1 cellular context compared by ENCODE assay signal in the genomic region with DNA sequence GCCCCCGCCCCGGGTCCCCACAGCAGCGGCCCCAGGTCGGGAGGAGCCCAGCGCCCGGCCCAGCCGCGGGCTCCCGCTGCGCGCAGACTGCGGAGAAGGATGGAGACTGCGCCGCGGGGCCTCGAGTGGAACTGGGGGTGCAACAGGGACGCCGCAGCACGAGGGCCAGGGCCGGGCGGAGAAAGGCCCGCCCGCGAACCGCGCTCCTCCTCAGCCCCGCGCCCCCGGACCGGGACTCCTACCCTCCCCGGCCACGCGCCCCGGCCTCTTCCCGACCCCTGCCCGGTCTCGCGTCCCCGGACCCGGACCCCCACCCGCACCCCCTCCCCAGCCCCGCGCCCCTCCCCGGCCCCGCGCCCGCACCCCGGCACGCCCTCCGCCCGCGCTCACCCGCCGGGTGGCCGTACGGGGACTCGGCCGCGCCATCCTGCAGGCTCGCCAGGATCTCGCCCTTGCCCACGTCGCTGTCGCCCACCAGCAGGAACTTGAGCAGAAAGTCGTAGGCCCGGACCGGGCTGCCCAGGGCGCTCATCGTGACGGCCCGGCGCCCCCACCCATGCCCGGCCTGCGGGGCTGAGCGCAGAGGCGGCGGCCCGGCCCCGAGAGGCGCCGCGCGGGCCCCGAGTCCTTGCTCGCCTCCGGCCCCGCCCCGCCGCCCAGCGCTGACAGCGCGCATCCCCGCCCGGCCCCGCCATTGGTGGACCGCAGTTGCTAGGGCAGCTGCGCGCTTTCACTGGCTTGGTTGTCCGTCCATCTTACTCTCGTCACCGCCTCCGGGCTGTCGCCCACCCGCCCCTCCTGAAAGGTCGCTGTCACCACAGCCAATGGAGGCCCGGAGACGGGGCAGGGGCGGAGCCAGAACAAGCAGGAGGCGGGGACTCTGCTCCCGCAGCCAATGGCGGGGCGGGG.
TF ChIP-seq lines count a peak whose summit lies in the region.

TSS of gene RAB40B (minus strand) at position 634 of the 909 bp plus-strand sequence. CDS start at position 532, 102 bp downstream.

TF ChIP-seq in HepG2, 621 proteins besides CTCF, POLR2A, EP300 and RAD21 (continued from another document and continues in another):
- TF ChIP-seq, protein P1, sequence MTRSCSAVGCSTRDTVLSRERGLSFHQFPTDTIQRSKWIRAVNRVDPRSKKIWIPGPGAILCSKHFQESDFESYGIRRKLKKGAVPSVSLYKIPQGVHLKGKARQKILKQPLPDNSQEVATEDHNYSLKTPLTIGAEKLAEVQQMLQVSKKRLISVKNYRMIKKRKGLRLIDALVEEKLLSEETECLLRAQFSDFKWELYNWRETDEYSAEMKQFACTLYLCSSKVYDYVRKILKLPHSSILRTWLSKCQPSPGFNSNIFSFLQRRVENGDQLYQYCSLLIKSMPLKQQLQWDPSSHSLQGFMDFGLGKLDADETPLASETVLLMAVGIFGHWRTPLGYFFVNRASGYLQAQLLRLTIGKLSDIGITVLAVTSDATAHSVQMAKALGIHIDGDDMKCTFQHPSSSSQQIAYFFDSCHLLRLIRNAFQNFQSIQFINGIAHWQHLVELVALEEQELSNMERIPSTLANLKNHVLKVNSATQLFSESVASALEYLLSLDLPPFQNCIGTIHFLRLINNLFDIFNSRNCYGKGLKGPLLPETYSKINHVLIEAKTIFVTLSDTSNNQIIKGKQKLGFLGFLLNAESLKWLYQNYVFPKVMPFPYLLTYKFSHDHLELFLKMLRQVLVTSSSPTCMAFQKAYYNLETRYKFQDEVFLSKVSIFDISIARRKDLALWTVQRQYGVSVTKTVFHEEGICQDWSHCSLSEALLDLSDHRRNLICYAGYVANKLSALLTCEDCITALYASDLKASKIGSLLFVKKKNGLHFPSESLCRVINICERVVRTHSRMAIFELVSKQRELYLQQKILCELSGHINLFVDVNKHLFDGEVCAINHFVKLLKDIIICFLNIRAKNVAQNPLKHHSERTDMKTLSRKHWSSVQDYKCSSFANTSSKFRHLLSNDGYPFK (CRISPR knock-in tag; IDR thresholded peaks at IDR 0.05; ENCODE audit: borderline replicate concordance) = no peak
- no peak for TF ChIP-seq FLYWCH1 (CRISPR knock-in tag; IDR thresholded peaks at IDR 0.05)
- no peak for TF ChIP-seq ZNF256 (CRISPR knock-in tag; conservative IDR thresholded peaks at IDR 0.05)
- no peak for TF ChIP-seq ZBTB3 (CRISPR knock-in tag; IDR thresholded peaks at IDR 0.05; ENCODE audit: borderline replicate concordance, low read depth)
- no peak for TF ChIP-seq CCDC6 (CRISPR knock-in tag; IDR thresholded peaks at IDR 0.05)
- no peak for TF ChIP-seq KLF11 (CRISPR knock-in tag; IDR thresholded peaks at IDR 0.05)
- no peak for TF ChIP-seq MYC (CRISPR knock-in tag; IDR thresholded peaks at IDR 0.05; ENCODE audit: borderline replicate concordance)
- TF ChIP-seq, protein P2, sequence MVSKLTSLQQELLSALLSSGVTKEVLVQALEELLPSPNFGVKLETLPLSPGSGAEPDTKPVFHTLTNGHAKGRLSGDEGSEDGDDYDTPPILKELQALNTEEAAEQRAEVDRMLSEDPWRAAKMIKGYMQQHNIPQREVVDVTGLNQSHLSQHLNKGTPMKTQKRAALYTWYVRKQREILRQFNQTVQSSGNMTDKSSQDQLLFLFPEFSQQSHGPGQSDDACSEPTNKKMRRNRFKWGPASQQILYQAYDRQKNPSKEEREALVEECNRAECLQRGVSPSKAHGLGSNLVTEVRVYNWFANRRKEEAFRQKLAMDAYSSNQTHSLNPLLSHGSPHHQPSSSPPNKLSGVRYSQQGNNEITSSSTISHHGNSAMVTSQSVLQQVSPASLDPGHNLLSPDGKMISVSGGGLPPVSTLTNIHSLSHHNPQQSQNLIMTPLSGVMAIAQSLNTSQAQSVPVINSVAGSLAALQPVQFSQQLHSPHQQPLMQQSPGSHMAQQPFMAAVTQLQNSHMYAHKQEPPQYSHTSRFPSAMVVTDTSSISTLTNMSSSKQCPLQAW (CRISPR knock-in tag; IDR thresholded peaks at IDR 0.05) = no peak
- TF ChIP-seq IKZF4 (CRISPR knock-in tag; IDR thresholded peaks at IDR 0.05; ENCODE audit: borderline replicate concordance, low read depth, not compliant biosample characterization) = no peak
- TF ChIP-seq ZKSCAN5 (CRISPR knock-in tag; IDR thresholded peaks at IDR 0.05) = no peak
- no peak for TF ChIP-seq ZNF468 (CRISPR knock-in tag; IDR thresholded peaks at IDR 0.05)
- peak; percentile 52 for TF ChIP-seq MEIS2 (CRISPR knock-in tag; IDR thresholded peaks at IDR 0.05)
- no peak for TF ChIP-seq ZNF207 (IDR thresholded peaks at IDR 0.05; ENCODE audit: borderline replicate concordance)
- TF ChIP-seq ZNF496 (CRISPR knock-in tag; IDR thresholded peaks at IDR 0.05; ENCODE audit: insufficient replicate concordance) = no peak
- TF ChIP-seq ZNF264 (CRISPR knock-in tag; IDR thresholded peaks at IDR 0.05) = no peak
- no peak for TF ChIP-seq ARNTL (CRISPR knock-in tag; IDR thresholded peaks at IDR 0.05)
- no peak for TF ChIP-seq ZHX2 (IDR thresholded peaks at IDR 0.05; ENCODE audit: low read depth)
- TF ChIP-seq ZHX2 (CRISPR knock-in tag; IDR thresholded peaks at IDR 0.05; ENCODE audit: borderline replicate concordance) = no peak
- TF ChIP-seq, protein P3, sequence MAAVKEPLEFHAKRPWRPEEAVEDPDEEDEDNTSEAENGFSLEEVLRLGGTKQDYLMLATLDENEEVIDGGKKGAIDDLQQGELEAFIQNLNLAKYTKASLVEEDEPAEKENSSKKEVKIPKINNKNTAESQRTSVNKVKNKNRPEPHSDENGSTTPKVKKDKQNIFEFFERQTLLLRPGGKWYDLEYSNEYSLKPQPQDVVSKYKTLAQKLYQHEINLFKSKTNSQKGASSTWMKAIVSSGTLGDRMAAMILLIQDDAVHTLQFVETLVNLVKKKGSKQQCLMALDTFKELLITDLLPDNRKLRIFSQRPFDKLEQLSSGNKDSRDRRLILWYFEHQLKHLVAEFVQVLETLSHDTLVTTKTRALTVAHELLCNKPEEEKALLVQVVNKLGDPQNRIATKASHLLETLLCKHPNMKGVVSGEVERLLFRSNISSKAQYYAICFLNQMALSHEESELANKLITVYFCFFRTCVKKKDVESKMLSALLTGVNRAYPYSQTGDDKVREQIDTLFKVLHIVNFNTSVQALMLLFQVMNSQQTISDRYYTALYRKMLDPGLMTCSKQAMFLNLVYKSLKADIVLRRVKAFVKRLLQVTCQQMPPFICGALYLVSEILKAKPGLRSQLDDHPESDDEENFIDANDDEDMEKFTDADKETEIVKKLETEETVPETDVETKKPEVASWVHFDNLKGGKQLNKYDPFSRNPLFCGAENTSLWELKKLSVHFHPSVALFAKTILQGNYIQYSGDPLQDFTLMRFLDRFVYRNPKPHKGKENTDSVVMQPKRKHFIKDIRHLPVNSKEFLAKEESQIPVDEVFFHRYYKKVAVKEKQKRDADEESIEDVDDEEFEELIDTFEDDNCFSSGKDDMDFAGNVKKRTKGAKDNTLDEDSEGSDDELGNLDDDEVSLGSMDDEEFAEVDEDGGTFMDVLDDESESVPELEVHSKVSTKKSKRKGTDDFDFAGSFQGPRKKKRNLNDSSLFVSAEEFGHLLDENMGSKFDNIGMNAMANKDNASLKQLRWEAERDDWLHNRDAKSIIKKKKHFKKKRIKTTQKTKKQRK (IDR thresholded peaks at IDR 0.05; ENCODE audit: low read length) = no peak
- no peak for TF ChIP-seq SRSF4 (IDR thresholded peaks at IDR 0.05; ENCODE audit: low read depth, low read length, poor library complexity, severe bottlenecking)
- TF ChIP-seq NFKBIZ (CRISPR knock-in tag; IDR thresholded peaks at IDR 0.05) = no peak
- TF ChIP-seq, protein P4, sequence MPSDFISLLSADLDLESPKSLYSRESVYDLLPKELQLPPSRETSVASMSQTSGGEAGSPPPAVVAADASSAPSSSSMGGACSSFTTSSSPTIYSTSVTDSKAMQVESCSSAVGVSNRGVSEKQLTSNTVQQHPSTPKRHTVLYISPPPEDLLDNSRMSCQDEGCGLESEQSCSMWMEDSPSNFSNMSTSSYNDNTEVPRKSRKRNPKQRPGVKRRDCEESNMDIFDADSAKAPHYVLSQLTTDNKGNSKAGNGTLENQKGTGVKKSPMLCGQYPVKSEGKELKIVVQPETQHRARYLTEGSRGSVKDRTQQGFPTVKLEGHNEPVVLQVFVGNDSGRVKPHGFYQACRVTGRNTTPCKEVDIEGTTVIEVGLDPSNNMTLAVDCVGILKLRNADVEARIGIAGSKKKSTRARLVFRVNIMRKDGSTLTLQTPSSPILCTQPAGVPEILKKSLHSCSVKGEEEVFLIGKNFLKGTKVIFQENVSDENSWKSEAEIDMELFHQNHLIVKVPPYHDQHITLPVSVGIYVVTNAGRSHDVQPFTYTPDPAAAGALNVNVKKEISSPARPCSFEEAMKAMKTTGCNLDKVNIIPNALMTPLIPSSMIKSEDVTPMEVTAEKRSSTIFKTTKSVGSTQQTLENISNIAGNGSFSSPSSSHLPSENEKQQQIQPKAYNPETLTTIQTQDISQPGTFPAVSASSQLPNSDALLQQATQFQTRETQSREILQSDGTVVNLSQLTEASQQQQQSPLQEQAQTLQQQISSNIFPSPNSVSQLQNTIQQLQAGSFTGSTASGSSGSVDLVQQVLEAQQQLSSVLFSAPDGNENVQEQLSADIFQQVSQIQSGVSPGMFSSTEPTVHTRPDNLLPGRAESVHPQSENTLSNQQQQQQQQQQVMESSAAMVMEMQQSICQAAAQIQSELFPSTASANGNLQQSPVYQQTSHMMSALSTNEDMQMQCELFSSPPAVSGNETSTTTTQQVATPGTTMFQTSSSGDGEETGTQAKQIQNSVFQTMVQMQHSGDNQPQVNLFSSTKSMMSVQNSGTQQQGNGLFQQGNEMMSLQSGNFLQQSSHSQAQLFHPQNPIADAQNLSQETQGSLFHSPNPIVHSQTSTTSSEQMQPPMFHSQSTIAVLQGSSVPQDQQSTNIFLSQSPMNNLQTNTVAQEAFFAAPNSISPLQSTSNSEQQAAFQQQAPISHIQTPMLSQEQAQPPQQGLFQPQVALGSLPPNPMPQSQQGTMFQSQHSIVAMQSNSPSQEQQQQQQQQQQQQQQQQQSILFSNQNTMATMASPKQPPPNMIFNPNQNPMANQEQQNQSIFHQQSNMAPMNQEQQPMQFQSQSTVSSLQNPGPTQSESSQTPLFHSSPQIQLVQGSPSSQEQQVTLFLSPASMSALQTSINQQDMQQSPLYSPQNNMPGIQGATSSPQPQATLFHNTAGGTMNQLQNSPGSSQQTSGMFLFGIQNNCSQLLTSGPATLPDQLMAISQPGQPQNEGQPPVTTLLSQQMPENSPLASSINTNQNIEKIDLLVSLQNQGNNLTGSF (CRISPR knock-in tag; IDR thresholded peaks at IDR 0.05) = 0 out of 2 replicates have a peak, but pooled peaks have one; percentile 54
- TF ChIP-seq, protein P5, sequence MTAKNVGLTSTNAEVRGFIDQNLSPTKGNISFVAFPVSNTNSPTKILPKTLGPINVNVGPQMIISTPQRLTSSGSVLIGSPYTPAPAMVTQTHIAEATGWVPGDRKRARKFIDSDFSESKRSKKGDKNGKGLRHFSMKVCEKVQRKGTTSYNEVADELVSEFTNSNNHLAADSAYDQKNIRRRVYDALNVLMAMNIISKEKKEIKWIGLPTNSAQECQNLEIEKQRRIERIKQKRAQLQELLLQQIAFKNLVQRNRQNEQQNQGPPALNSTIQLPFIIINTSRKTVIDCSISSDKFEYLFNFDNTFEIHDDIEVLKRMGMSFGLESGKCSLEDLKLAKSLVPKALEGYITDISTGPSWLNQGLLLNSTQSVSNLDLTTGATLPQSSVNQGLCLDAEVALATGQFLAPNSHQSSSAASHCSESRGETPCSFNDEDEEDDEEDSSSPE (CRISPR knock-in tag; IDR thresholded peaks at IDR 0.05) = no peak
- TF ChIP-seq YEATS4 (CRISPR knock-in tag; IDR thresholded peaks at IDR 0.05; ENCODE audit: borderline replicate concordance) = peak; percentile 72; the same call in 1 of the 2 replicates
- TF ChIP-seq RARG (CRISPR knock-in tag; IDR thresholded peaks at IDR 0.05; ENCODE audit: low read depth) = no peak
- TF ChIP-seq HOXA5 (CRISPR knock-in tag; IDR thresholded peaks at IDR 0.05) = no peak; the same call in 1 of the 2 replicates
